ENCODE assay signal across 8 cellular contexts in the genomic region with DNA sequence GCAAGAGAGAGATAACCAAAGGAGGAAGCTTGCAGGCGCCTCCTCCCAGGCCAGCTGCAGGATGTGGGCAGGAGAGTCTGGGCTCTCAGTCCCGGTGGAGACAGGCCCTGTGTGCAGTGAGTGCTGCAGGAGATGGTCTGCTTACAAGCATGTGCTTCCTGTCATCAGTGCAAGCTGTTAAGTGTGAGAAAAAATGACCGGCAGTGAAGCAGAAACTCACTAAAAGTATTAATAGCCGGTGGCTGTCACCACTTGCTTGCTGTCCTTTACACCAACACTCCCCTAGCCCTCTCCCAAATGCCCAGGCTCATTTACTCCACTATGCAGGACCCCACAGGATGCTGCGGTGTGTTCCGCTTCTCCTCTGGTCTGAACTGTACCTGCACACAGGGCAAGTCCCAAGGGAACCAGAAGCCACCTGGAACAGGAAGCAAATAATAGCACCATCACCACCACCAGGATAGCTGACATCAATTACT.
A peak's percentile ranks its signal among the peaks of the same experiment; 100 is the strongest.
DNase-seq lines count a peak whose midpoint lies in the region; ATAC-seq, FAIRE-seq and TF ChIP-seq lines count a peak whose summit lies in the region.

No MANE protein-coding gene starts in this region.

- H2AK5ac ChIP-seq in mesenchymal stem cell (ENCODE audit: low read length, severe bottlenecking), result no peak overlapping the region

- no peak for FAIRE-seq in HepG2 (lab: Jason Lieb, UNC)

- H3K4ac ChIP-seq in mesenchymal stem cell (ENCODE audit: low read depth in 1 of 2, low read length in 2 of 2), result no peak overlapping the region

- ATAC-seq in HepG2, result no peak
- peak; percentile 91 for ATAC-seq in HG03103 (IDR thresholded peaks at IDR 0.05; ENCODE audit: low read depth, unreplicated experiment)

- POLR2A ChIA-PET in HepG2 (lab: Yijun Ruan, JAX) (no interaction called here), A673 (lab: Charles Lee; ENCODE audit: low non-redundant PET) (no interaction called here)

- no peaks in the 10 kb centered on the region for H3K27me3 ChIP-seq in liver (ENCODE audit: control insufficient read depth in 4 of 4, insufficient read depth in 4 of 4, low read length in 3 of 4)
- H3K27me3 ChIP-seq in HepG2 (ENCODE audit: control insufficient read depth in 1 of 2, insufficient read depth in 2 of 2, low read length in 2 of 2), result peaks cover 2 to 47% of the 10 kb centered on the region in 2 experiments; a peak in 3 of 5 replicates
- peaks cover 9 to 10% of the 10 kb centered on the region in 2 experiments for H3K27me3 ChIP-seq in mesenchymal stem cell (ENCODE audit: control insufficient read depth in 1 of 2, insufficient read depth in 1 of 2, low read length in 2 of 2)
- H3K27me3 ChIP-seq in A673 (replicated peaks; ENCODE audit: insufficient read depth, low read depth, low read length, poor library complexity), result no peaks in the 10 kb centered on the region

- H3K4me1 ChIP-seq in liver (ENCODE audit: control insufficient read depth in 4 of 4, insufficient read depth in 4 of 4, low read length in 3 of 4), result peaks cover 0 to 4% (median 0%) of the 10 kb centered on the region in 4 donors
- no peaks in the 10 kb centered on the region for H3K4me1 ChIP-seq in HepG2 (ENCODE audit: insufficient read depth, low read length)
- no peaks in the 10 kb centered on the region for H3K4me1 ChIP-seq in mesenchymal stem cell (ENCODE audit: control insufficient read depth, insufficient read depth, low read depth, low read length)
- peaks cover 10% of the 10 kb centered on the region for H3K4me1 ChIP-seq in A673 (ENCODE audit: insufficient read depth, low read length, poor library complexity, severe bottlenecking)

- H3K79me1 ChIP-seq in mesenchymal stem cell (replicated peaks; ENCODE audit: low read length, poor library complexity, severe bottlenecking), result no peaks in the 10 kb centered on the region

- in situ Hi-C loops in HepG2 (cut with HindIII; ENCODE audit: extremely low pct_ligation_motif_present, low pct_unique_long_range_greater_than_20kb), result loop anchor here (25.0 kb wide), 1 partner anchor 1083 kb away; no protein-coding TSS in a partner anchor

- 58% methylated on average over 6 of the region's 6 CpGs for WGBS in liver
- WGBS in HepG2 (ENCODE audit: low lambda C conversion rate), result 15% methylated on average over 6 of the region's 6 CpGs
- 29% methylated on average over 6 of the region's 6 CpGs for WGBS in mesenchymal stem cell

- no peaks in the 10 kb centered on the region; the same call in 1 of the 2 replicates for H4K20me1 ChIP-seq in HepG2 (ENCODE audit: insufficient read depth, low read length)

- H3K4me2 ChIP-seq in HepG2 (ENCODE audit: low read depth, low read length) (no peak overlapping the region), mesenchymal stem cell (ENCODE audit: low read length, poor library complexity, severe bottlenecking) (no peak overlapping the region)

- H3K79me2 ChIP-seq in HepG2 (ENCODE audit: insufficient read depth, low read length), result no peaks in the 10 kb centered on the region

- no peak overlapping the region for H2BK5ac ChIP-seq in mesenchymal stem cell (ENCODE audit: low read depth, low read length, poor library complexity, severe bottlenecking)

- H2BK120ac ChIP-seq in mesenchymal stem cell (ENCODE audit: low read depth, low read length), result no peak overlapping the region

- no peak overlapping the region for H3K14ac ChIP-seq in mesenchymal stem cell (ENCODE audit: low read length in 2 of 2)

- BruUV-seq in HepG2 (replicated peaks; lab: Mats Ljungman, UMichigan), result no TSS peak
- no TSS peak for BruUV-seq in A673 (replicated peaks; lab: Mats Ljungman, UMichigan)

- no peak overlapping the region for H3K18ac ChIP-seq in mesenchymal stem cell (ENCODE audit: low read depth in 1 of 2, low read length in 2 of 2)

- CTCF ChIA-PET in HepG2 (lab: Yijun Ruan, JAX; ENCODE audit: low intra/inter-chr PET ratio, low total read pairs) (no interaction called here), A673 (lab: Charles Lee) (no interaction called here)

- H3K36me3 ChIP-seq in liver (ENCODE audit: control insufficient read depth in 4 of 4, insufficient read depth in 3 of 4, low read depth in 1 of 4, low read length in 3 of 4), result no peaks in the 10 kb centered on the region
- H3K36me3 ChIP-seq in HepG2 (replicated peaks in 1 of 2; ENCODE audit: control insufficient read depth in 1 of 2, insufficient read depth in 2 of 2, low read length in 2 of 2), result no peaks in the 10 kb centered on the region
- H3K36me3 ChIP-seq in mesenchymal stem cell (ENCODE audit: control insufficient read depth in 1 of 2, insufficient read depth in 2 of 2, low read depth in 1 of 2, low read length in 2 of 2), result no peaks in the 10 kb centered on the region
- no peaks in the 10 kb centered on the region for H3K36me3 ChIP-seq in A673 (ENCODE audit: insufficient read depth, low read length, poor library complexity, severe bottlenecking)

- H2BK12ac ChIP-seq in mesenchymal stem cell (ENCODE audit: low read length in 2 of 2), result no peak overlapping the region

- peak overlapping the region; percentile 53 for H4K91ac ChIP-seq in mesenchymal stem cell (ENCODE audit: low read length)

- H3K23ac ChIP-seq in mesenchymal stem cell (ENCODE audit: low read length in 2 of 2), result no peak overlapping the region

- intact Hi-C loops in HepG2 (cut with micrococcal nuclease; ENCODE audit: unreplicated experiment) (no loop called here), A673 (cut with micrococcal nuclease; ENCODE audit: unreplicated experiment) (no loop called here)

- TF ChIP-seq EP300 in HepG2 (IDR thresholded peaks at IDR 0.05; ENCODE audit: low read depth in 2 of 2, low read length in 2 of 2) (no peak), HepG2 (CRISPR knock-in tag; IDR thresholded peaks at IDR 0.05; ENCODE audit: borderline replicate concordance) (no peak)

- TF ChIP-seq RAD21 in liver (IDR thresholded peaks at IDR 0.05) (no peak), HepG2 (CRISPR knock-in tag; IDR thresholded peaks at IDR 0.05) (no peak)

- no peak overlapping the region for H3K4me3 ChIP-seq in liver (ENCODE audit: low read depth in 1 of 3, low read length in 3 of 3)
- H3K4me3 ChIP-seq in HepG2 (replicated peaks in 1 of 3; ENCODE audit: insufficient read depth in 1 of 3, low read depth in 2 of 3, low read length in 3 of 3), result no peak overlapping the region
- H3K4me3 ChIP-seq in mesenchymal stem cell (ENCODE audit: insufficient read depth in 1 of 2, low read depth in 1 of 2, low read length in 2 of 2), result no peak overlapping the region
- no peak overlapping the region for H3K4me3 ChIP-seq in A673 (ENCODE audit: low read depth, low read length, poor library complexity, severe bottlenecking)

- TF ChIP-seq CTCF in liver (IDR thresholded peaks at IDR 0.05; ENCODE audit: low read depth, low read length, missing input control) (no peak), HepG2 (CRISPR knock-in tag; IDR thresholded peaks at IDR 0.05) (no peak), A673 (conservative IDR thresholded peaks at IDR 0.05; ENCODE audit: low read depth, low read length) (no peak)

- no peak overlapping the region for H3K9ac ChIP-seq in liver (ENCODE audit: low read depth in 1 of 2, low read length in 2 of 2)
- no peak overlapping the region for H3K9ac ChIP-seq in HepG2 (ENCODE audit: insufficient read depth, low read depth, low read length)
- H3K9ac ChIP-seq in mesenchymal stem cell (ENCODE audit: low read length), result no peak overlapping the region

- no peaks in the 10 kb centered on the region for H3K9me3 ChIP-seq in liver (ENCODE audit: control insufficient read depth in 4 of 4, low read length in 3 of 4)
- H3K9me3 ChIP-seq in HepG2 (ENCODE audit: low read length), result no peaks in the 10 kb centered on the region
- H3K9me3 ChIP-seq in mesenchymal stem cell (ENCODE audit: control insufficient read depth, low read length), result no peaks in the 10 kb centered on the region
- no peaks in the 10 kb centered on the region for H3K9me3 ChIP-seq in A673 (ENCODE audit: low read depth, low read length, poor library complexity, severe bottlenecking)

- peak overlapping the region; percentile 85 for H4K8ac ChIP-seq in mesenchymal stem cell (ENCODE audit: low read length)

- H3K27ac ChIP-seq in liver (ENCODE audit: low read depth in 1 of 2, low read length in 2 of 2) (no peak overlapping the region), HepG2 (ENCODE audit: extremely low read length, insufficient read depth, low read length) (no peak overlapping the region), mesenchymal stem cell (ENCODE audit: low read length, poor library complexity, severe bottlenecking) (no peak overlapping the region), A673 (ENCODE audit: low read depth, low read length, poor library complexity, severe bottlenecking) (no peak overlapping the region)

- H2AFZ ChIP-seq in HepG2 (ENCODE audit: low read length), result no peak overlapping the region
- no peak overlapping the region for H2AFZ ChIP-seq in mesenchymal stem cell (ENCODE audit: low read depth, low read length)

- no peak for TF ChIP-seq POLR2A in HepG2 (IDR thresholded peaks at IDR 0.05; ENCODE audit: insufficient read depth in 1 of 2, low read depth in 2 of 2, low read length in 2 of 2)

- DNase-seq in HepG2 (ENCODE audit: low spot score), result no peak
- DNase-seq in SKM-1 treated with dmso at 0.1 percent for 144 hours (lab: John Stamatoyannopoulos, UW; ENCODE audit: unreplicated experiment), result peak; percentile 90
- DNase-seq in mesenchymal stem cell, result peak; percentile 69
- no peak for DNase-seq in OCI-M2 (lab: John Stamatoyannopoulos, UW; ENCODE audit: unreplicated experiment)
- no peak for DNase-seq in A673 (ENCODE audit: low spot score)
- no peak for DNase-seq in activated CD4-positive, alpha-beta T cell treated with anti-CD3 and anti-CD28 coated beads, Interleukin-2, amount 50 U/mL, for 48 hours

- H2BK15ac ChIP-seq in mesenchymal stem cell (ENCODE audit: low read depth, poor library complexity, severe bottlenecking), result peak overlapping the region; percentile 20

TF ChIP-seq in liver, 16 proteins besides CTCF, POLR2A, EP300 and RAD21:
- TF ChIP-seq HNF4A (conservative IDR thresholded peaks at IDR 0.05), result no peak
- TF ChIP-seq, protein P1, sequence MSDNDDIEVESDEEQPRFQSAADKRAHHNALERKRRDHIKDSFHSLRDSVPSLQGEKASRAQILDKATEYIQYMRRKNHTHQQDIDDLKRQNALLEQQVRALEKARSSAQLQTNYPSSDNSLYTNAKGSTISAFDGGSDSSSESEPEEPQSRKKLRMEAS (IDR thresholded peaks at IDR 0.05), result peak; percentile 18

TF ChIP-seq in HepG2, 621 proteins besides CTCF, POLR2A, EP300 and RAD21 (continues in another document):
- TF ChIP-seq NR2C2 (CRISPR knock-in tag; IDR thresholded peaks at IDR 0.05; ENCODE audit: borderline replicate concordance) (no peak), MTA1 (CRISPR knock-in tag; IDR thresholded peaks at IDR 0.05; ENCODE audit: borderline replicate concordance) (no peak), EHMT2 (IDR thresholded peaks at IDR 0.05; ENCODE audit: borderline replicate concordance, low read depth, low read length) (no peak), NCOR1 (IDR thresholded peaks at IDR 0.05; ENCODE audit: borderline replicate concordance, low read length) (no peak), ZNF296 (CRISPR knock-in tag; conservative IDR thresholded peaks at IDR 0.05) (no peak), NFIB (CRISPR knock-in tag; IDR thresholded peaks at IDR 0.05; ENCODE audit: borderline replicate concordance) (no peak), ZNF546 (CRISPR knock-in tag; conservative IDR thresholded peaks at IDR 0.05) (no peak), ZNF761 (CRISPR knock-in tag; conservative IDR thresholded peaks at IDR 0.05) (no peak), ZNF530 (CRISPR knock-in tag; IDR thresholded peaks at IDR 0.05; ENCODE audit: low read depth) (no peak)

Comparison
In these comparisons a context has a peak if more than half of its experiments do, and no peak if none do; other contexts are left out.
1. DNase-seq: peak in SKM-1 treated with dmso at 0.1 percent for 144 hours (single experiment) and mesenchymal stem cell (single experiment); none in HepG2 (single experiment), OCI-M2 (single experiment), A673 (single experiment) and activated CD4-positive, alpha-beta T cell treated with anti-CD3 and anti-CD28 coated beads, Interleukin-2, amount 50 U/mL, for 48 hours (0 of 2).